2 cellular contexts compared by ENCODE assay signal in genomic region chr20:58909585-58909984, GRCh38.
A peak's percentile ranks its signal among the peaks of the same experiment; 100 is the strongest.
TF ChIP-seq lines count a peak whose summit lies in the region.

No MANE protein-coding gene starts in this region.

TF ChIP-seq in GM12891, 5 proteins besides CTCF, POLR2A, EP300 and RAD21:
- TF ChIP-seq POLR2AphosphoS5 (IDR thresholded peaks at IDR 0.05; ENCODE audit: low read depth, low read length): 0 out of 2 replicates have a peak, but pooled peaks have one; percentile 17
- TF ChIP-seq POU2F2 (IDR thresholded peaks at IDR 0.05; ENCODE audit: low read depth, low read length): no peak

TF ChIP-seq in H1, 55 proteins besides CTCF, POLR2A, EP300 and RAD21:
- no peak for TF ChIP-seq BCL11A (IDR thresholded peaks at IDR 0.05; ENCODE audit: low read depth in 2 of 2, low read length in 2 of 2)
- TF ChIP-seq SIRT6 (IDR thresholded peaks at IDR 0.05; ENCODE audit: low read length): no peak
- no peak for TF ChIP-seq CBX5 (IDR thresholded peaks at IDR 0.05; ENCODE audit: low read depth, low read length)
- no peak for TF ChIP-seq E2F6 (IDR thresholded peaks at IDR 0.05)
- TF ChIP-seq NRF1 (IDR thresholded peaks at IDR 0.05; ENCODE audit: low read depth, low read length): no peak
- no peak for TF ChIP-seq SRF (IDR thresholded peaks at IDR 0.05; ENCODE audit: low read depth, low read length)
- no peak for TF ChIP-seq USF2 (IDR thresholded peaks at IDR 0.05; ENCODE audit: low read length)
- TF ChIP-seq KDM5A (IDR thresholded peaks at IDR 0.05; ENCODE audit: low read length): no peak
- no peak for TF ChIP-seq HDAC6 (IDR thresholded peaks at IDR 0.05; ENCODE audit: low read depth, low read length)
- no peak for TF ChIP-seq JUN (IDR thresholded peaks at IDR 0.05; ENCODE audit: low read depth, low read length)
- TF ChIP-seq ATF3 (IDR thresholded peaks at IDR 0.05; ENCODE audit: insufficient read depth, low read depth, low read length): no peak
- TF ChIP-seq SUZ12 (IDR thresholded peaks at IDR 0.05; ENCODE audit: low read length): no peak
- TF ChIP-seq KDM1A (IDR thresholded peaks at IDR 0.05; ENCODE audit: borderline replicate concordance, low read length): no peak
- TF ChIP-seq NANOG (IDR thresholded peaks at IDR 0.05; ENCODE audit: insufficient read depth, low read depth, low read length, poor library complexity, severe bottlenecking): no peak
- TF ChIP-seq TAF1 (IDR thresholded peaks at IDR 0.05; ENCODE audit: low read depth, low read length): no peak
- no peak for TF ChIP-seq PHF8 (conservative IDR thresholded peaks at IDR 0.05; ENCODE audit: low read depth, low read length)
- no peak for TF ChIP-seq TCF12 (IDR thresholded peaks at IDR 0.05; ENCODE audit: low read depth, low read length)
- no peak for TF ChIP-seq SIN3A (conservative IDR thresholded peaks at IDR 0.05 in 1 of 2, IDR thresholded peaks at IDR 0.05 in 1 of 2; ENCODE audit: low read depth in 1 of 2, low read length in 2 of 2)
- TF ChIP-seq CEBPB (IDR thresholded peaks at IDR 0.05; ENCODE audit: low read depth, low read length): no peak
